In genomic region chr1:8357329-8358101, GRCh38 we compare ENCODE assay signal across 22 cellular contexts. TPM values are rescaled to one million over a fixed set of nuclear protein-coding genes. Genes with fewer than 3 reads are reported as not detected.
DNase-seq lines count a peak whose midpoint lies in the region; ATAC-seq and TF ChIP-seq lines count a peak whose summit lies in the region.
"Had no signal": no experiment of that assay in that cellular context is flagged by ENCODE, and none has a peak within 500 bp of the region (broad histone marks: within the 10 kb centered on the region; RNA-seq: fewer than 3 reads in every experiment).

No MANE protein-coding gene starts in this region.

- no peak for DNase-seq in activated naive CD4-positive, alpha-beta T cell treated with anti-CD3 and anti-CD28 coated beads, Interleukin-2, amount 50 U/mL, for 72 hours (ENCODE audit: low spot score in 2 of 2)
- DNase-seq in activated naive CD4-positive, alpha-beta T cell treated with Interleukin-2 at 50 U/mL for 16 hours, result no peak
- no peak for DNase-seq in dorsolateral prefrontal cortex
- DNase-seq in naive B cell, result no peak
- DNase-seq in testis, result peak; percentile 79
- DNase-seq in lower lobe of right lung, result no peak
- DNase-seq in T-helper 9 cell, result no peak
- DNase-seq: activated CD4-positive, alpha-beta T cell treated with anti-CD3 and anti-CD28 coated beads, Interleukin-2, amount 50 U/mL, for 4 hours; dermis blood vessel endothelial cell; DMS53; midbrain; NCI-H2029 treated with DMSO at 0.1 percent for 48 hours; NCI-H526 treated with DMSO at 0.1 percent for 48 hours; occipital lobe; stimulated activated CD4-positive, alpha-beta T cell treated with anti-CD3 and anti-CD28 coated beads, Interleukin-4, amount 100 ng/mL, for 4 hours had no signal

- ATAC-seq in activated naive CD4-positive, alpha-beta T cell treated with anti-CD3 and anti-CD28 coated beads, Interleukin-2, amount 50 U/mL, for 72 hours, result no peak
- ATAC-seq in naive B cell (ENCODE audit: low read depth in 2 of 2), result no peak
- ATAC-seq in lower lobe of right lung, result no peak
- ATAC-seq in GM18858 (IDR thresholded peaks at IDR 0.05; ENCODE audit: unreplicated experiment), result no peak
- ATAC-seq: esophagus mucosa had no signal

- intact Hi-C loops in dorsolateral prefrontal cortex (cut with DNase I) (no loop called here), testis (cut with DNase I; ENCODE audit: low total_unique reads) (no loop called here), lower lobe of right lung (cut with DNase I) (no loop called here)

- no peaks in the 10 kb centered on the region for H3K27me3 ChIP-seq in dorsolateral prefrontal cortex
- no peaks in the 10 kb centered on the region for H3K27me3 ChIP-seq in testis
- H3K27me3 ChIP-seq in lower lobe of right lung (ENCODE audit: low read depth), result no peaks in the 10 kb centered on the region
- H3K27me3 ChIP-seq: hepatocyte had no signal

- no peak overlapping the region for H3K4me3 Mint-ChIP-seq in naive B cell
- H3K4me3 Mint-ChIP-seq: activated T-helper 1 cell treated with anti-CD3 and anti-CD28 coated beads, Interleukin-12 subunit alpha, Interleukin-12 subunit beta, Interleukin-2, Interleukin-4 antibody, amounts not matched to agents 30 ng/mL and 10 ng/mL and 1 ng/mL, durations not matched to agents 14 hours and 24 hours and 36 hours; CD14-positive monocyte had no signal

- H3K27me3 Mint-ChIP-seq in naive B cell, result no peaks in the 10 kb centered on the region

- no peaks in the 10 kb centered on the region for H3K9me3 Mint-ChIP-seq in activated naive CD4-positive, alpha-beta T cell treated with anti-CD3 and anti-CD28 coated beads, Interleukin-2, amount 50 U/mL, for 72 hours
- no peaks in the 10 kb centered on the region for H3K9me3 Mint-ChIP-seq in naive B cell
- H3K9me3 Mint-ChIP-seq: activated T-helper 1 cell treated with anti-CD3 and anti-CD28 coated beads, Interleukin-12 subunit alpha, Interleukin-12 subunit beta, Interleukin-2, Interleukin-4 antibody, amounts not matched to agents 30 ng/mL and 10 ng/mL and 1 ng/mL, durations not matched to agents 14 hours and 24 hours and 36 hours; CD14-positive monocyte had no signal

- WGBS in testis, 2 donors, result 52 to 58% methylated on average over 7 to 14 of the region's 14 CpGs

- H3K27ac Mint-ChIP-seq in activated naive CD4-positive, alpha-beta T cell treated with anti-CD3 and anti-CD28 coated beads, Interleukin-2, amount 50 U/mL, for 72 hours, result peak overlapping the region; percentile 66 to 78
- H3K27ac Mint-ChIP-seq in naive B cell, result peak overlapping the region in 4 of 6 donors; percentile 19 to 90 (median 83)
- H3K27ac Mint-ChIP-seq: activated T-helper 1 cell treated with anti-CD3 and anti-CD28 coated beads, Interleukin-12 subunit alpha, Interleukin-12 subunit beta, Interleukin-2, Interleukin-4 antibody, amounts not matched to agents 30 ng/mL and 10 ng/mL and 1 ng/mL, durations not matched to agents 14 hours and 24 hours and 36 hours had no signal

- TF ChIP-seq CTCF in dorsolateral prefrontal cortex (IDR thresholded peaks at IDR 0.05 in 54 of 56, conservative IDR thresholded peaks at IDR 0.05 in 2 of 56; ENCODE audit: low read depth in 1 of 56, partially characterized antibody in 56 of 56) (no peak), testis (IDR thresholded peaks at IDR 0.05) (no peak), lower lobe of right lung (IDR thresholded peaks at IDR 0.05) (no peak)

- H3K4me3 ChIP-seq in dorsolateral prefrontal cortex, result no peak overlapping the region
- H3K4me3 ChIP-seq in testis, result no peak overlapping the region
- H3K4me3 ChIP-seq in lower lobe of right lung, result no peak overlapping the region
- H3K4me3 ChIP-seq: hepatocyte, SK-N-MC had no signal

- H3K9me3 ChIP-seq in testis, result no peaks in the 10 kb centered on the region
- H3K9me3 ChIP-seq in lower lobe of right lung, result no peaks in the 10 kb centered on the region

- H3K27ac ChIP-seq in dorsolateral prefrontal cortex (peak overlapping the region in 52 of 59 donors; percentile 1 to 82 (median 64)), testis (peak overlapping the region in 1 of 2 donors; percentile 37), lower lobe of right lung (no peak overlapping the region)
- H3K27ac ChIP-seq: hepatocyte, SK-N-MC had no signal

- TF ChIP-seq POLR2A in testis (IDR thresholded peaks at IDR 0.05), result no peak

- H3K4me1 ChIP-seq in testis (peaks cover 38% of the 10 kb centered on the region), lower lobe of right lung (peaks cover 7% of the 10 kb centered on the region)

- no peaks in the 10 kb centered on the region for H3K36me3 ChIP-seq in testis (ENCODE audit: low read depth, missing control alignments)
- H3K36me3 ChIP-seq in lower lobe of right lung, result peaks cover 98% of the 10 kb centered on the region

- H3K4me1 Mint-ChIP-seq in naive B cell, result peaks cover 2 to 5% (median 5%) of the 10 kb centered on the region in 3 donors
- H3K4me1 Mint-ChIP-seq: CD14-positive monocyte had no signal

- no peaks in the 10 kb centered on the region for H3K36me3 Mint-ChIP-seq in activated naive CD4-positive, alpha-beta T cell treated with anti-CD3 and anti-CD28 coated beads, Interleukin-2, amount 50 U/mL, for 72 hours
- peaks cover 6 to 23% of the 10 kb centered on the region in 2 donors for H3K36me3 Mint-ChIP-seq in naive B cell

RNA-seq across cellular contexts. Expression of gene SLC45A1, which starts 39.6 kb away (rescaled TPM):
- total RNA-seq in activated naive CD4-positive, alpha-beta T cell treated with anti-CD3 and anti-CD28 coated beads, Interleukin-2, amount 50 U/mL, for 72 hours, result under 1 TPM; 0.20 to 0.43 TPM
- total RNA-seq in dorsolateral prefrontal cortex (10 to 100 TPM in 119 of 120 experiments, 1 to 10 TPM in 1; 8.8 to 28.7 (median 19.1) TPM), testis (1 to 10 TPM; 8.5 to 9.0 TPM), lower lobe of right lung (0.92 TPM)
- polyA plus RNA-seq in naive B cell (ENCODE audit: low read depth in 6 of 6) (under 1 TPM in 3 of 6 donors, not detected in 3; 0.09 to 0.26 (median 0.24) TPM), testis (ENCODE audit: insufficient read depth, low read depth, low replicate concordance) (5.6 TPM)
- total RNA-seq: OCI-LY7 had no signal
- polyA plus RNA-seq: CD14-positive monocyte had no signal
